ENCODE assay signal across 7 cellular contexts in genomic region chr16:15916323-15916722, GRCh38. TPM values are rescaled to one million over a fixed set of nuclear protein-coding genes. Genes with fewer than 3 reads are reported as not detected.
"Had no signal": no experiment of that assay in that cellular context is flagged by ENCODE, and none has a peak within 500 bp of the region (broad histone marks: within the 10 kb centered on the region; RNA-seq: fewer than 3 reads in every experiment).

No MANE protein-coding gene starts in this region.

- FAIRE-seq: HTR-8/SVneo had no signal

- DNase-seq: IMR-90, KBM-7, KG1 had no signal

- H3K4me3 Mint-ChIP-seq: IgD-negative memory B cell had no signal

- H3K36me3 Mint-ChIP-seq: IgD-negative memory B cell had no signal

- H3K27ac ChIP-seq: HL-60 had no signal

- H3K27ac Mint-ChIP-seq: IgD-negative memory B cell had no signal

RNA-seq across cellular contexts. Expression of gene MYH11, which starts 59.5 kb away (rescaled TPM):
- total RNA-seq: HT-29 had no signal
